In the genomic region with DNA sequence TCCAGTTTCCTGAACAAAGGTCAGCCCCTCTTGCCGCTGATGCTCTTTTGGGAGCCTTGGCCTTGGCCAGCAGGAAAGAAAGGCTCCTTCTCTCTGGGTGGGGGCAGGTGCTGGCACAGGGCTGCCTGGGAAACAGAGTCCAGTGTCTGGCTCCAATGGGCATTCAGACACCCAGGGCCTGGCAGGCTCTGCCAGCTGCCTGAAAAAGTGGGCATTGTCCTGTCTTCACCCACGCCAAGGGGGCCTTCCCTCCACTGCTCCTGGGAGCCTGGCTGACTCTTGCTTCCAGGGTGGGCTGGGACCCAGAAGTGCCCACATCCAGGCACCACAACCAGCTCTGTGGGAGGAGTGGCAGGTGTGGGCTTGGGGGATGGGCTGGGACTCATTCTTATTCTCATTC, we compare ENCODE assay signal across 14 cellular contexts.
"Had no signal": no experiment of that assay in that cellular context is flagged by ENCODE, and none has a peak within 500 bp of the region (broad histone marks: within the 10 kb centered on the region; RNA-seq: fewer than 3 reads in every experiment).

No MANE protein-coding gene starts in this region.

- DNase-seq: activated naive CD4-positive, alpha-beta T cell; activated T-cell treated with anti-CD3 and anti-CD28 coated beads, Interleukin-2, amount 50 U/mL, for 24 hours; adrenal gland; effector CD8-positive, alpha-beta T cell; left cardiac atrium; nephron progenitor cell; retina; sigmoid colon; stimulated activated CD4-positive, alpha-beta T cell treated with anti-CD3 and anti-CD28 coated beads, Interleukin-15, amount 100 ng/mL, for 24 hours; T-helper 9 cell; upper lobe of left lung had no signal

- ATAC-seq: activated T-helper 17 cell treated with anti-CD3 and anti-CD28 coated beads, Interleukin-2, amount 50 U/mL, for 72 hours; left cardiac atrium; stimulated activated memory B cell treated with anti-CD40 and anti-IgM and Interleukin-4, amounts not matched to agents 10 μg/mL and 1 μg/mL and 100 μg/mL, for 72 hours; WTC11 had no signal
